In genomic region chr17:21043296-21044232, GRCh38 we compare ENCODE assay signal across 1 cellular context.
A peak's percentile ranks its signal among the peaks of the same experiment; 100 is the strongest.
TF ChIP-seq lines count a peak whose summit lies in the region.

No MANE protein-coding gene starts in this region.

TF ChIP-seq in WTC11, 78 proteins besides CTCF, POLR2A, EP300 and RAD21 (continued from another document):
- TF ChIP-seq USF2 (CRISPR knock-in tag; IDR thresholded peaks at IDR 0.05): no peak
- no peak for TF ChIP-seq ZNF423 (CRISPR knock-in tag; IDR thresholded peaks at IDR 0.05)
- TF ChIP-seq, protein P1, sequence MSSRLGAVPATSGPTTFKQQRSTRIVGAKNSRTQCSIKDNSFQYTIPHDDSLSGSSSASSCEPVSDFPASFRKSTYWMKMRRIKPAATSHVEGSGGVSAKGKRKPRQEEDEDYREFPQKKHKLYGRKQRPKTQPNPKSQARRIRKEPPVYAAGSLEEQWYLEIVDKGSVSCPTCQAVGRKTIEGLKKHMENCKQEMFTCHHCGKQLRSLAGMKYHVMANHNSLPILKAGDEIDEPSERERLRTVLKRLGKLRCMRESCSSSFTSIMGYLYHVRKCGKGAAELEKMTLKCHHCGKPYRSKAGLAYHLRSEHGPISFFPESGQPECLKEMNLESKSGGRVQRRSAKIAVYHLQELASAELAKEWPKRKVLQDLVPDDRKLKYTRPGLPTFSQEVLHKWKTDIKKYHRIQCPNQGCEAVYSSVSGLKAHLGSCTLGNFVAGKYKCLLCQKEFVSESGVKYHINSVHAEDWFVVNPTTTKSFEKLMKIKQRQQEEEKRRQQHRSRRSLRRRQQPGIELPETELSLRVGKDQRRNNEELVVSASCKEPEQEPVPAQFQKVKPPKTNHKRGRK (CRISPR knock-in tag; IDR thresholded peaks at IDR 0.05; ENCODE audit: borderline replicate concordance): no peak
- TF ChIP-seq KAT7 (CRISPR knock-in tag; IDR thresholded peaks at IDR 0.05; ENCODE audit: borderline replicate concordance): no peak
- TF ChIP-seq, protein P2, sequence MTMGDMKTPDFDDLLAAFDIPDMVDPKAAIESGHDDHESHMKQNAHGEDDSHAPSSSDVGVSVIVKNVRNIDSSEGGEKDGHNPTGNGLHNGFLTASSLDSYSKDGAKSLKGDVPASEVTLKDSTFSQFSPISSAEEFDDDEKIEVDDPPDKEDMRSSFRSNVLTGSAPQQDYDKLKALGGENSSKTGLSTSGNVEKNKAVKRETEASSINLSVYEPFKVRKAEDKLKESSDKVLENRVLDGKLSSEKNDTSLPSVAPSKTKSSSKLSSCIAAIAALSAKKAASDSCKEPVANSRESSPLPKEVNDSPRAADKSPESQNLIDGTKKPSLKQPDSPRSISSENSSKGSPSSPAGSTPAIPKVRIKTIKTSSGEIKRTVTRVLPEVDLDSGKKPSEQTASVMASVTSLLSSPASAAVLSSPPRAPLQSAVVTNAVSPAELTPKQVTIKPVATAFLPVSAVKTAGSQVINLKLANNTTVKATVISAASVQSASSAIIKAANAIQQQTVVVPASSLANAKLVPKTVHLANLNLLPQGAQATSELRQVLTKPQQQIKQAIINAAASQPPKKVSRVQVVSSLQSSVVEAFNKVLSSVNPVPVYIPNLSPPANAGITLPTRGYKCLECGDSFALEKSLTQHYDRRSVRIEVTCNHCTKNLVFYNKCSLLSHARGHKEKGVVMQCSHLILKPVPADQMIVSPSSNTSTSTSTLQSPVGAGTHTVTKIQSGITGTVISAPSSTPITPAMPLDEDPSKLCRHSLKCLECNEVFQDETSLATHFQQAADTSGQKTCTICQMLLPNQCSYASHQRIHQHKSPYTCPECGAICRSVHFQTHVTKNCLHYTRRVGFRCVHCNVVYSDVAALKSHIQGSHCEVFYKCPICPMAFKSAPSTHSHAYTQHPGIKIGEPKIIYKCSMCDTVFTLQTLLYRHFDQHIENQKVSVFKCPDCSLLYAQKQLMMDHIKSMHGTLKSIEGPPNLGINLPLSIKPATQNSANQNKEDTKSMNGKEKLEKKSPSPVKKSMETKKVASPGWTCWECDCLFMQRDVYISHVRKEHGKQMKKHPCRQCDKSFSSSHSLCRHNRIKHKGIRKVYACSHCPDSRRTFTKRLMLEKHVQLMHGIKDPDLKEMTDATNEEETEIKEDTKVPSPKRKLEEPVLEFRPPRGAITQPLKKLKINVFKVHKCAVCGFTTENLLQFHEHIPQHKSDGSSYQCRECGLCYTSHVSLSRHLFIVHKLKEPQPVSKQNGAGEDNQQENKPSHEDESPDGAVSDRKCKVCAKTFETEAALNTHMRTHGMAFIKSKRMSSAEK (CRISPR knock-in tag; IDR thresholded peaks at IDR 0.05; ENCODE audit: borderline replicate concordance): 0 out of 2 replicates have a peak, but pooled peaks have one; percentile 42
- no peak for TF ChIP-seq FOXP1 (CRISPR knock-in tag; IDR thresholded peaks at IDR 0.05; ENCODE audit: borderline replicate concordance)
- no peak for TF ChIP-seq ATF6 (CRISPR knock-in tag; IDR thresholded peaks at IDR 0.05)
- TF ChIP-seq HMGA2 (CRISPR knock-in tag; IDR thresholded peaks at IDR 0.05): no peak
- TF ChIP-seq, protein P3, sequence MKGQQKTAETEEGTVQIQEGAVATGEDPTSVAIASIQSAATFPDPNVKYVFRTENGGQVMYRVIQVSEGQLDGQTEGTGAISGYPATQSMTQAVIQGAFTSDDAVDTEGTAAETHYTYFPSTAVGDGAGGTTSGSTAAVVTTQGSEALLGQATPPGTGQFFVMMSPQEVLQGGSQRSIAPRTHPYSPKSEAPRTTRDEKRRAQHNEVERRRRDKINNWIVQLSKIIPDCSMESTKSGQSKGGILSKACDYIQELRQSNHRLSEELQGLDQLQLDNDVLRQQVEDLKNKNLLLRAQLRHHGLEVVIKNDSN (CRISPR knock-in tag; IDR thresholded peaks at IDR 0.05): peak; percentile 16; the same call in 1 of the 2 replicates
- no peak for TF ChIP-seq TCF7 (CRISPR knock-in tag; IDR thresholded peaks at IDR 0.05; ENCODE audit: low read depth)
- 0 out of 2 replicates have a peak, but pooled peaks have one; percentile 59 for TF ChIP-seq ARID4B (CRISPR knock-in tag; IDR thresholded peaks at IDR 0.05; ENCODE audit: borderline replicate concordance)
- no peak for TF ChIP-seq GTF2I (CRISPR knock-in tag; conservative IDR thresholded peaks at IDR 0.05)
- TF ChIP-seq TP53 (CRISPR knock-in tag; IDR thresholded peaks at IDR 0.05): no peak
- no peak for TF ChIP-seq NR2C2 (CRISPR knock-in tag; IDR thresholded peaks at IDR 0.05)
- no peak for TF ChIP-seq JAZF1 (CRISPR knock-in tag; IDR thresholded peaks at IDR 0.05)
- TF ChIP-seq EMX1 (CRISPR knock-in tag; IDR thresholded peaks at IDR 0.05): no peak
- no peak for TF ChIP-seq IRF2 (CRISPR knock-in tag; IDR thresholded peaks at IDR 0.05; ENCODE audit: borderline replicate concordance, low read depth)
- 0 out of 2 replicates have a peak, but pooled peaks have one; percentile 39 for TF ChIP-seq ETV6 (CRISPR knock-in tag; IDR thresholded peaks at IDR 0.05)
- TF ChIP-seq ZNF416 (CRISPR knock-in tag; IDR thresholded peaks at IDR 0.05): 0 out of 2 replicates have a peak, but pooled peaks have one; percentile 69
- TF ChIP-seq FOXJ3 (CRISPR knock-in tag; IDR thresholded peaks at IDR 0.05; ENCODE audit: borderline replicate concordance): no peak
- TF ChIP-seq, protein P4, sequence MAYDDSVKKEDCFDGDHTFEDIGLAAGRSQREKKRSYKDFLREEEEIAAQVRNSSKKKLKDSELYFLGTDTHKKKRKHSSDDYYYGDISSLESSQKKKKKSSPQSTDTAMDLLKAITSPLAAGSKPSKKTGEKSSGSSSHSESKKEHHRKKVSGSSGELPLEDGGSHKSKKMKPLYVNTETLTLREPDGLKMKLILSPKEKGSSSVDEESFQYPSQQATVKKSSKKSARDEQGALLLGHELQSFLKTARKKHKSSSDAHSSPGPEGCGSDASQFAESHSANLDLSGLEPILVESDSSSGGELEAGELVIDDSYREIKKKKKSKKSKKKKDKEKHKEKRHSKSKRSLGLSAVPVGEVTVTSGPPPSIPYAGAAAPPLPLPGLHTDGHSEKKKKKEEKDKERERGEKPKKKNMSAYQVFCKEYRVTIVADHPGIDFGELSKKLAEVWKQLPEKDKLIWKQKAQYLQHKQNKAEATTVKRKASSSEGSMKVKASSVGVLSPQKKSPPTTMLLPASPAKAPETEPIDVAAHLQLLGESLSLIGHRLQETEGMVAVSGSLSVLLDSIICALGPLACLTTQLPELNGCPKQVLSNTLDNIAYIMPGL (CRISPR knock-in tag; IDR thresholded peaks at IDR 0.05): peak; percentile 47
